ENCODE assay signal across 11 cellular contexts in genomic region chr4:116702949-116703348, GRCh38.
DNase-seq lines count a peak whose midpoint lies in the region; ATAC-seq and TF ChIP-seq lines count a peak whose summit lies in the region.
"Had no signal": no experiment of that assay in that cellular context is flagged by ENCODE, and none has a peak within 500 bp of the region (broad histone marks: within the 10 kb centered on the region; RNA-seq: fewer than 3 reads in every experiment).

No MANE protein-coding gene starts in this region.

- peak; percentile 28 for TF ChIP-seq CTCF in GM12864 (IDR thresholded peaks at IDR 0.05; ENCODE audit: low read depth, low read length, missing control alignments)
- no peak for TF ChIP-seq CTCF in upper lobe of left lung (IDR thresholded peaks at IDR 0.05)
- no peak for TF ChIP-seq CTCF in testis (IDR thresholded peaks at IDR 0.05)

- ATAC-seq in left lobe of liver (peak; percentile 84), upper lobe of left lung (ENCODE audit: low FRiP score in 2 of 2) (no peak)
- no peak for ATAC-seq in stimulated activated naive CD8-positive, alpha-beta T cell treated with anti-CD3 and anti-CD28 coated beads, Interleukin-15, Interleukin-2, amounts not matched to agents 100 U/mL and 50 U/mL, for 24 hours
- ATAC-seq: T-cell had no signal

- no peak for DNase-seq in GM12864 (ENCODE audit: low read depth)
- peak; percentile 32 for DNase-seq in KBM-7
- peak; percentile 2 for DNase-seq in SW480 (ENCODE audit: low spot score)
- no peak for DNase-seq in left lobe of liver (ENCODE audit: low spot score)
- DNase-seq in upper lobe of left lung: no peak
- DNase-seq in testis: no peak
- DNase-seq in stimulated activated naive CD8-positive, alpha-beta T cell treated with anti-CD3 and anti-CD28 coated beads, Interleukin-15, Interleukin-2, amounts not matched to agents 100 U/mL and 50 U/mL, for 24 hours: no peak
- DNase-seq in NCI-H187 treated with DMSO at 0.1 percent for 48 hours (lab: John Stamatoyannopoulos, UW): no peak
- DNase-seq: activated CD4-positive, alpha-beta T cell treated with anti-CD3 and anti-CD28 coated beads, Interleukin-2, amount 50 U/mL, for 48 hours; CD4-positive, CD25-positive, alpha-beta regulatory T cell; T-cell had no signal

- TF ChIP-seq POLR2A in upper lobe of left lung (IDR thresholded peaks at IDR 0.05): no peak
- no peak for TF ChIP-seq POLR2A in testis (IDR thresholded peaks at IDR 0.05)

- intact Hi-C loops in testis (cut with DNase I; ENCODE audit: low total_unique reads): no loop called here

- H3K27me3 ChIP-seq in upper lobe of left lung (no peaks in the 10 kb centered on the region), testis (no peaks in the 10 kb centered on the region)

- H3K9me3 ChIP-seq in upper lobe of left lung (peaks cover 0 to 6% (median 0%) of the 10 kb centered on the region in 4 donors), testis (no peaks in the 10 kb centered on the region)

- H3K36me3 ChIP-seq in upper lobe of left lung (no peaks in the 10 kb centered on the region), testis (ENCODE audit: low read depth, missing control alignments) (no peaks in the 10 kb centered on the region)

- TF ChIP-seq EP300 in upper lobe of left lung (IDR thresholded peaks at IDR 0.05): no peak

- 75 to 88% methylated on average over 4 of the region's 4 CpGs for WGBS in upper lobe of left lung, 2 donors
- WGBS in testis, 2 donors: 82 to 88% methylated on average over 4 of the region's 4 CpGs

- H3K27ac ChIP-seq in upper lobe of left lung: no peak overlapping the region
- H3K27ac ChIP-seq in testis: no peak overlapping the region

- in situ Hi-C loops in KBM-7 (cut with MboI; ENCODE audit: low pct_unique_long_range_greater_than_20kb, low sequenced_read_pairs): no loop called here

- H3K4me3 ChIP-seq in GM12864 (ENCODE audit: low read depth, low read length) (no peak overlapping the region), upper lobe of left lung (no peak overlapping the region), testis (no peak overlapping the region)

- H3K4me1 ChIP-seq in upper lobe of left lung (no peaks in the 10 kb centered on the region), testis (no peaks in the 10 kb centered on the region)

Comparison
In these comparisons a context has a peak if more than half of its experiments do, and no peak if none do; other contexts are left out.
1. DNase-seq: peak in KBM-7 (single experiment) and SW480 (single experiment); none in GM12864 (single experiment), left lobe of liver (single experiment), upper lobe of left lung (0 of 2), testis (single experiment), stimulated activated naive CD8-positive, alpha-beta T cell treated with anti-CD3 and anti-CD28 coated beads, Interleukin-15, Interleukin-2, amounts not matched to agents 100 U/mL and 50 U/mL, for 24 hours (single experiment) and NCI-H187 treated with DMSO at 0.1 percent for 48 hours (single experiment).